8 cellular contexts compared by ENCODE assay signal in genomic region chr17:64707077-64707591, GRCh38. TPM values are rescaled to one million over a fixed set of nuclear protein-coding genes. Genes with fewer than 3 reads are reported as not detected.
DNase-seq lines count a peak whose midpoint lies in the region; TF ChIP-seq lines count a peak whose summit lies in the region.

No MANE protein-coding gene starts in this region.

- CTCF ChIA-PET in activated naive CD4-positive, alpha-beta T cell treated with anti-CD3 and anti-CD28 coated beads, Interleukin-2, amount 10 ng/mL, durations not matched to agents 7 days and 5 days (lab: Charles Lee): no interaction called here

- no peaks in the 10 kb centered on the region for H3K27me3 Mint-ChIP-seq in osteocyte (ENCODE audit: unreplicated experiment)
- peaks cover 34% of the 10 kb centered on the region for H3K27me3 Mint-ChIP-seq in activated naive CD4-positive, alpha-beta T cell treated with anti-CD3 and anti-CD28 coated beads, Interleukin-2, amount 10 ng/mL, durations not matched to agents 7 days and 5 days

- H3K4me3 Mint-ChIP-seq in osteocyte (ENCODE audit: unreplicated experiment): peak overlapping the region; percentile 35
- H3K4me3 Mint-ChIP-seq in activated naive CD4-positive, alpha-beta T cell treated with anti-CD3 and anti-CD28 coated beads, Interleukin-2, amount 10 ng/mL, durations not matched to agents 7 days and 5 days: no peak overlapping the region

- no peak overlapping the region for H3K4me3 ChIP-seq in fibroblast of villous mesenchyme (ENCODE audit: low read depth, low read length)

- no peaks in the 10 kb centered on the region for H3K36me3 Mint-ChIP-seq in osteocyte (ENCODE audit: unreplicated experiment)
- no peaks in the 10 kb centered on the region for H3K36me3 Mint-ChIP-seq in activated naive CD4-positive, alpha-beta T cell treated with anti-CD3 and anti-CD28 coated beads, Interleukin-2, amount 10 ng/mL, durations not matched to agents 7 days and 5 days

- no peaks in the 10 kb centered on the region for H3K9me3 Mint-ChIP-seq in osteocyte (ENCODE audit: unreplicated experiment)
- H3K9me3 Mint-ChIP-seq in activated naive CD4-positive, alpha-beta T cell treated with anti-CD3 and anti-CD28 coated beads, Interleukin-2, amount 10 ng/mL, durations not matched to agents 7 days and 5 days: no peaks in the 10 kb centered on the region

- H3K27ac Mint-ChIP-seq in osteocyte (ENCODE audit: unreplicated experiment): peak overlapping the region; percentile 83
- H3K27ac Mint-ChIP-seq in activated naive CD4-positive, alpha-beta T cell treated with anti-CD3 and anti-CD28 coated beads, Interleukin-2, amount 10 ng/mL, durations not matched to agents 7 days and 5 days: no peak overlapping the region

- peak; percentile 18 to 24 for DNase-seq in NOMO-1 (lab: John Stamatoyannopoulos, UW; ENCODE audit: unreplicated experiment in 2 of 2)
- DNase-seq in NOMO-1 treated with dmso at 0.1 percent for 144 hours (lab: John Stamatoyannopoulos, UW; ENCODE audit: unreplicated experiment): no peak
- DNase-seq in SW 1271 (lab: John Stamatoyannopoulos, UW): peak; percentile 97 to 98
- peak; percentile 99 for DNase-seq in fibroblast of villous mesenchyme (ENCODE audit: low read depth)
- peak; percentile 86 for DNase-seq in osteocyte (ENCODE audit: extremely low spot score, unreplicated experiment)
- DNase-seq in activated CD4-positive, alpha-beta T cell treated with anti-CD3 and anti-CD28 coated beads for 1 hour: no peak
- no peak for DNase-seq in effector CD4-positive, alpha-beta T cell
- DNase-seq in activated naive CD4-positive, alpha-beta T cell treated with anti-CD3 and anti-CD28 coated beads, Interleukin-2, amount 10 ng/mL, durations not matched to agents 7 days and 5 days: no peak

- TF ChIP-seq CTCF in fibroblast of villous mesenchyme (IDR thresholded peaks at IDR 0.05; ENCODE audit: insufficient read depth, low read depth, low read length): no peak
- no peak for TF ChIP-seq CTCF in osteocyte (IDR thresholded peaks at IDR 0.05)

- H3K4me1 Mint-ChIP-seq in osteocyte (ENCODE audit: unreplicated experiment): peaks cover 36% of the 10 kb centered on the region
- H3K4me1 Mint-ChIP-seq in activated naive CD4-positive, alpha-beta T cell treated with anti-CD3 and anti-CD28 coated beads, Interleukin-2, amount 10 ng/mL, durations not matched to agents 7 days and 5 days: peaks cover 48% of the 10 kb centered on the region

RNA-seq across cellular contexts. Expression of gene SMURF2, which starts 45.0 kb away (rescaled TPM):
- total RNA-seq in fibroblast of villous mesenchyme: 103 and 188 TPM in 2 replicates
- 41.7 and 42.3 TPM in 2 replicates for total RNA-seq in osteocyte

Comparison
In these comparisons a context has a peak if more than half of its experiments do, and no peak if none do; other contexts are left out.
1. DNase-seq: peak in NOMO-1 (2 of 2), SW 1271 (2 of 2), fibroblast of villous mesenchyme (single experiment) and osteocyte (single experiment); none in NOMO-1 treated with dmso at 0.1 percent for 144 hours (single experiment), activated CD4-positive, alpha-beta T cell treated with anti-CD3 and anti-CD28 coated beads for 1 hour (single experiment), effector CD4-positive, alpha-beta T cell (single experiment) and activated naive CD4-positive, alpha-beta T cell treated with anti-CD3 and anti-CD28 coated beads, Interleukin-2, amount 10 ng/mL, durations not matched to agents 7 days and 5 days (single experiment).